In genomic region chr2:174699993-174700766, GRCh38 we compare ENCODE assay signal across 9 cellular contexts.
DNase-seq lines count a peak whose midpoint lies in the region; ATAC-seq and TF ChIP-seq lines count a peak whose summit lies in the region.
"Had no signal": no experiment of that assay in that cellular context is flagged by ENCODE, and none has a peak within 500 bp of the region (broad histone marks: within the 10 kb centered on the region; RNA-seq: fewer than 3 reads in every experiment).

No MANE protein-coding gene starts in this region.

- no peak overlapping the region for H3K4me3 Mint-ChIP-seq in naive thymus-derived CD4-positive, alpha-beta T cell

- H3K4me3 ChIP-seq in epithelial cell of proximal tubule (ENCODE audit: low read depth, low read length), result no peak overlapping the region
- H3K4me3 ChIP-seq in naive thymus-derived CD4-positive, alpha-beta T cell (ENCODE audit: low read length), result no peak overlapping the region
- H3K4me3 ChIP-seq: SJSA1 had no signal

- peaks cover 0 to 7% (median 0%) of the 10 kb centered on the region in 7 donors for H3K4me1 Mint-ChIP-seq in naive thymus-derived CD4-positive, alpha-beta T cell

- ATAC-seq in SK-N-SH treated with all-trans-retinoic acid at 6 μM for 48 hours (peak; percentile 80), HG03457 (IDR thresholded peaks at IDR 0.05; ENCODE audit: unreplicated experiment) (no peak)
- ATAC-seq in naive thymus-derived CD4-positive, alpha-beta T cell, result peak; percentile 82

- H3K36me3 ChIP-seq in naive thymus-derived CD4-positive, alpha-beta T cell (ENCODE audit: control insufficient read depth in 2 of 3, insufficient read depth in 3 of 3, low read length in 3 of 3), result no peaks in the 10 kb centered on the region
- H3K36me3 ChIP-seq: SJSA1 had no signal

- H3K27me3 ChIP-seq in naive thymus-derived CD4-positive, alpha-beta T cell (ENCODE audit: control insufficient read depth in 2 of 2, insufficient read depth in 2 of 2, low read length in 2 of 2), result no peaks in the 10 kb centered on the region

- H3K27me3 Mint-ChIP-seq in naive thymus-derived CD4-positive, alpha-beta T cell, result peaks cover 0 to 43% (median 0%) of the 10 kb centered on the region in 5 donors

- peak overlapping the region in 1 of 9 donors; percentile 56 for H3K27ac Mint-ChIP-seq in naive thymus-derived CD4-positive, alpha-beta T cell

- POLR2A ChIA-PET in naive thymus-derived CD4-positive, alpha-beta T cell (lab: Charles Lee), result interaction anchor here (1.0 kb wide), 1 partner anchor 72 kb away, joined by 3 read pairs; no protein-coding TSS in a partner anchor

- H3K9me3 Mint-ChIP-seq in naive thymus-derived CD4-positive, alpha-beta T cell, result no peaks in the 10 kb centered on the region

- in situ Hi-C loops in GM13976 (cut with MboI; ENCODE audit: low sequenced_read_pairs, unreplicated experiment), result no loop called here

- H3K9me3 ChIP-seq in naive thymus-derived CD4-positive, alpha-beta T cell (ENCODE audit: control insufficient read depth in 2 of 3, low read length in 3 of 3), result no peaks in the 10 kb centered on the region
- H3K9me3 ChIP-seq: SJSA1 had no signal

- H3K27ac ChIP-seq in naive thymus-derived CD4-positive, alpha-beta T cell (ENCODE audit: low read depth, low read length), result no peak overlapping the region
- H3K27ac ChIP-seq: SJSA1 had no signal

- peak; percentile 48 for TF ChIP-seq CTCF in GM13976 (IDR thresholded peaks at IDR 0.05; ENCODE audit: borderline replicate concordance, control extremely low read depth, extremely low read depth, insufficient read depth, missing control alignments)
- TF ChIP-seq CTCF in epithelial cell of proximal tubule (conservative IDR thresholded peaks at IDR 0.05; ENCODE audit: low read depth, low read length), result peak; percentile 66

- H3K36me3 Mint-ChIP-seq in naive thymus-derived CD4-positive, alpha-beta T cell, result no peaks in the 10 kb centered on the region

- intact Hi-C loops in naive thymus-derived CD4-positive, alpha-beta T cell (cut with micrococcal nuclease), result loop anchor here (1.0 to 10.0 kb wide), 10 partner anchors 17 to 1397 kb away; partner anchors contain the start of genes ATP5MC3 (in 2 of the 2) and HOXD12 (in 1 of the 2)

- H3K4me1 ChIP-seq in naive thymus-derived CD4-positive, alpha-beta T cell (ENCODE audit: control insufficient read depth in 2 of 2, insufficient read depth in 2 of 2, low read length in 2 of 2), result no peaks in the 10 kb centered on the region

- peak; percentile 77 for DNase-seq in CD1c-positive myeloid dendritic cell (ENCODE audit: extremely low spot score)
- peak; percentile 76 for DNase-seq in GM13976 (ENCODE audit: low spot score)
- peak; percentile 50 for DNase-seq in M059J (ENCODE audit: low read depth)
- DNase-seq in epithelial cell of proximal tubule (ENCODE audit: low read depth), result no peak
- peak in 7 of 9 donors; percentile 27 to 67 (median 62) for DNase-seq in naive thymus-derived CD4-positive, alpha-beta T cell
- DNase-seq in cortex of kidney (lab: John Stamatoyannopoulos, UW), result no peak

- CTCF ChIA-PET in naive thymus-derived CD4-positive, alpha-beta T cell (lab: Charles Lee), result interaction anchor here (0.6 to 5.3 kb wide), 18 partner anchors 8 to 516 kb away, joined by 3 to 49 read pairs (median 4); partner anchors contain the start of gene CHRNA1

TF ChIP-seq in SK-N-SH treated with all-trans-retinoic acid at 6 μM for 48 hours, 23 proteins besides CTCF, POLR2A, EP300 and RAD21:
- TF ChIP-seq PPARA (CRISPR knock-in tag; IDR thresholded peaks at IDR 0.05; ENCODE audit: borderline replicate concordance), result no peak
- no peak for TF ChIP-seq ZNF70 (CRISPR knock-in tag; IDR thresholded peaks at IDR 0.05)
- TF ChIP-seq ISL1 (CRISPR knock-in tag; IDR thresholded peaks at IDR 0.05), result no peak
- TF ChIP-seq, protein P1, sequence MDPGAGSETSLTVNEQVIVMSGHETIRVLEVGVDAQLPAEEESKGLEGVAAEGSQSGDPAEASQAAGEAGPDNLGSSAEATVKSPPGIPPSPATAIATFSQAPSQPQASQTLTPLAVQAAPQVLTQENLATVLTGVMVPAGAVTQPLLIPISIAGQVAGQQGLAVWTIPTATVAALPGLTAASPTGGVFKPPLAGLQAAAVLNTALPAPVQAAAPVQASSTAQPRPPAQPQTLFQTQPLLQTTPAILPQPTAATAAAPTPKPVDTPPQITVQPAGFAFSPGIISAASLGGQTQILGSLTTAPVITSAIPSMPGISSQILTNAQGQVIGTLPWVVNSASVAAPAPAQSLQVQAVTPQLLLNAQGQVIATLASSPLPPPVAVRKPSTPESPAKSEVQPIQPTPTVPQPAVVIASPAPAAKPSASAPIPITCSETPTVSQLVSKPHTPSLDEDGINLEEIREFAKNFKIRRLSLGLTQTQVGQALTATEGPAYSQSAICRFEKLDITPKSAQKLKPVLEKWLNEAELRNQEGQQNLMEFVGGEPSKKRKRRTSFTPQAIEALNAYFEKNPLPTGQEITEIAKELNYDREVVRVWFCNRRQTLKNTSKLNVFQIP (CRISPR knock-in tag; IDR thresholded peaks at IDR 0.05; ENCODE audit: borderline replicate concordance, low read depth), result no peak
- no peak for TF ChIP-seq ZNF8 (CRISPR knock-in tag; IDR thresholded peaks at IDR 0.05)
- TF ChIP-seq CSDC2 (CRISPR knock-in tag; IDR thresholded peaks at IDR 0.05), result no peak
- no peak for TF ChIP-seq ZFP30 (CRISPR knock-in tag; IDR thresholded peaks at IDR 0.05)
- no peak for TF ChIP-seq ZC3H10 (CRISPR knock-in tag; IDR thresholded peaks at IDR 0.05)
- TF ChIP-seq BACH2 (CRISPR knock-in tag; IDR thresholded peaks at IDR 0.05; ENCODE audit: borderline replicate concordance), result no peak
- no peak for TF ChIP-seq ESRRG (CRISPR knock-in tag; IDR thresholded peaks at IDR 0.05)
- TF ChIP-seq, protein P2, sequence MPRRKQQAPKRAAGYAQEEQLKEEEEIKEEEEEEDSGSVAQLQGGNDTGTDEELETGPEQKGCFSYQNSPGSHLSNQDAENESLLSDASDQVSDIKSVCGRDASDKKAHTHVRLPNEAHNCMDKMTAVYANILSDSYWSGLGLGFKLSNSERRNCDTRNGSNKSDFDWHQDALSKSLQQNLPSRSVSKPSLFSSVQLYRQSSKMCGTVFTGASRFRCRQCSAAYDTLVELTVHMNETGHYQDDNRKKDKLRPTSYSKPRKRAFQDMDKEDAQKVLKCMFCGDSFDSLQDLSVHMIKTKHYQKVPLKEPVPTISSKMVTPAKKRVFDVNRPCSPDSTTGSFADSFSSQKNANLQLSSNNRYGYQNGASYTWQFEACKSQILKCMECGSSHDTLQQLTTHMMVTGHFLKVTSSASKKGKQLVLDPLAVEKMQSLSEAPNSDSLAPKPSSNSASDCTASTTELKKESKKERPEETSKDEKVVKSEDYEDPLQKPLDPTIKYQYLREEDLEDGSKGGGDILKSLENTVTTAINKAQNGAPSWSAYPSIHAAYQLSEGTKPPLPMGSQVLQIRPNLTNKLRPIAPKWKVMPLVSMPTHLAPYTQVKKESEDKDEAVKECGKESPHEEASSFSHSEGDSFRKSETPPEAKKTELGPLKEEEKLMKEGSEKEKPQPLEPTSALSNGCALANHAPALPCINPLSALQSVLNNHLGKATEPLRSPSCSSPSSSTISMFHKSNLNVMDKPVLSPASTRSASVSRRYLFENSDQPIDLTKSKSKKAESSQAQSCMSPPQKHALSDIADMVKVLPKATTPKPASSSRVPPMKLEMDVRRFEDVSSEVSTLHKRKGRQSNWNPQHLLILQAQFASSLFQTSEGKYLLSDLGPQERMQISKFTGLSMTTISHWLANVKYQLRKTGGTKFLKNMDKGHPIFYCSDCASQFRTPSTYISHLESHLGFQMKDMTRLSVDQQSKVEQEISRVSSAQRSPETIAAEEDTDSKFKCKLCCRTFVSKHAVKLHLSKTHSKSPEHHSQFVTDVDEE (CRISPR knock-in tag; IDR thresholded peaks at IDR 0.05), result no peak
- no peak for TF ChIP-seq RARB (CRISPR knock-in tag; IDR thresholded peaks at IDR 0.05)
- TF ChIP-seq, protein P3, sequence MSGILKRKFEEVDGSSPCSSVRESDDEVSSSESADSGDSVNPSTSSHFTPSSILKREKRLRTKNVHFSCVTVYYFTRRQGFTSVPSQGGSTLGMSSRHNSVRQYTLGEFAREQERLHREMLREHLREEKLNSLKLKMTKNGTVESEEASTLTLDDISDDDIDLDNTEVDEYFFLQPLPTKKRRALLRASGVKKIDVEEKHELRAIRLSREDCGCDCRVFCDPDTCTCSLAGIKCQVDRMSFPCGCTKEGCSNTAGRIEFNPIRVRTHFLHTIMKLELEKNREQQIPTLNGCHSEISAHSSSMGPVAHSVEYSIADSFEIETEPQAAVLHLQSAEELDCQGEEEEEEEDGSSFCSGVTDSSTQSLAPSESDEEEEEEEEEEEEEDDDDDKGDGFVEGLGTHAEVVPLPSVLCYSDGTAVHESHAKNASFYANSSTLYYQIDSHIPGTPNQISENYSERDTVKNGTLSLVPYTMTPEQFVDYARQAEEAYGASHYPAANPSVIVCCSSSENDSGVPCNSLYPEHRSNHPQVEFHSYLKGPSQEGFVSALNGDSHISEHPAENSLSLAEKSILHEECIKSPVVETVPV (CRISPR knock-in tag; IDR thresholded peaks at IDR 0.05), result no peak
- TF ChIP-seq ARNTL (CRISPR knock-in tag; IDR thresholded peaks at IDR 0.05; ENCODE audit: borderline replicate concordance, low read depth), result no peak

Comparison
In these comparisons a context has a peak if more than half of its experiments do, and no peak if none do; other contexts are left out.
1. DNase-seq: peak in CD1c-positive myeloid dendritic cell (single experiment), GM13976 (single experiment), M059J (single experiment) and naive thymus-derived CD4-positive, alpha-beta T cell (7 of 9); none in epithelial cell of proximal tubule (single experiment) and cortex of kidney (single experiment).